8 cellular contexts compared by ENCODE assay signal in the genomic region with DNA sequence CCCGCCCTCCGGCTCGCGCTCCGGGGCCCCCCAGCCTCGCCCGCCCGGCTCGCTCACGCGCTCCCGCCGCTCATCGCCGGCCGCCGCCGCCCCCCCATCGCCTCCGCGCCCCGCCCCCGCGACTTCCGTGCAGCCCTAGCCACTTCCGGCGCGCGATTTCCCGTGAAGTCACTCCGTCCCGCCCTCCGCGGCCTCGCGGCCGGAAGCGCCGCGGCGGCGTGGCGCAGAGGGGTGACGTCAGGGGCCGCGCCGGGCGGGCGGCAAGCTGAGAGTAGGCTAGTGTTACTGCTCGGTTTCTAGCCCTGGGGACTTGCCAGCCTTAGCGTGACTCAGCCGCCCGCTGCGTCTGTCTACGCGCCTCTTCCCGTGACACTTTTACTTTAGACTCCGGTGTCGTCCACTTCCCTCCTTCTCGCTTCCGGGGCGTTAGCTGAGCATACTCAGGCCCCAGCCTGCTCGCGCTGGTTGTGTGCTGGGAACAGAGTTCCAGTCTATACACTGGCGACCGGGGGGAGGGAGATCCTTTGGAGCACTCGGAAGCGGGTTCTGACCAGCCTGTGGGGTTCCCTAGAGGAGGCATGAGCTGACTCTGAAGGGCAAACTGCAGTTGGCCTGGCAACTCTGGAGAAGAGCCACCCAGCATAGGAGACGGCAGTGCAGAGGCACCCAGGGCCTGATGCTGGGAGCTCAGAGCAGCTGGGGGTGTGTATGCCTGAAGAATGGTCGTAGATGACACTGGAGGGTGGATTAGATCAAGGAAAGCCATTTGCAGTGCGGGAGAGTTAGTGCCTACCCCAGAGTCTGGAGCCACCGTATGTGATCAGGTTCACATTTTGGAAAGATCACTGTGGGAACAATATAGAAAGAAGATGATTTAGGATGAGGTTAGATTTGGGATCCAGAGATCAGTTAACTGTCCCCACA. TPM values are rescaled to one million over a fixed set of nuclear protein-coding genes. Genes with fewer than 3 reads are reported as not detected.
DNase-seq lines count a peak whose midpoint lies in the region; ATAC-seq and TF ChIP-seq lines count a peak whose summit lies in the region.

A gene (minus strand): TSS at position 137 of the 924 bp plus-strand sequence. CDS start 182 bp downstream, outside the sequence.

- H3K27ac Mint-ChIP-seq in activated T-helper 2 cell treated with anti-CD3 and anti-CD28 coated beads, Interferon-gamma antibody, Interleukin-2, Interleukin-4, amounts not matched to agents 10 μg/mL and 5 μg/mL and 100 μg/mL, durations not matched to agents 14 hours and 24 hours and 36 hours: peak within 1 kb of the TSS; percentile 99
- peak within 1 kb of the TSS; percentile 100 for H3K27ac Mint-ChIP-seq in natural killer cell

- H3K4me3 ChIP-seq in H7 (ENCODE audit: insufficient read depth, low read depth, low read length) (peak within 1 kb of the TSS; percentile 88), Loucy (ENCODE audit: low read length, poor library complexity, severe bottlenecking) (peak within 1 kb of the TSS; percentile 94), RWPE2 (ENCODE audit: severe bottlenecking) (peak within 1 kb of the TSS; percentile 70)

- no peak for TF ChIP-seq CTCF in Loucy (conservative IDR thresholded peaks at IDR 0.05; ENCODE audit: low read length)
- TF ChIP-seq CTCF in RWPE2 (IDR thresholded peaks at IDR 0.05; ENCODE audit: poor library complexity, severe bottlenecking): no peak
- no peak for TF ChIP-seq CTCF in natural killer cell (IDR thresholded peaks at IDR 0.05)

- H3K9me2 ChIP-seq in Loucy (replicated peaks; ENCODE audit: low read depth, low read length): no peaks in the 10 kb centered on the region

- H3K9me3 ChIP-seq in Loucy (ENCODE audit: insufficient read depth, low read depth, low read length) (no peaks in the 10 kb centered on the region), RWPE2 (ENCODE audit: severe bottlenecking) (no peaks in the 10 kb centered on the region)

- peak; percentile 96 for DNase-seq in ELF-1 (ENCODE audit: low read depth, low spot score)
- peak; percentile 96 for DNase-seq in H7
- peak; percentile 94 for DNase-seq in RWPE2 (ENCODE audit: low spot score)
- DNase-seq in activated T-helper 2 cell treated with anti-CD3 and anti-CD28 coated beads, Interferon-gamma antibody, Interleukin-2, Interleukin-4, amounts not matched to agents 10 μg/mL and 5 μg/mL and 100 μg/mL, durations not matched to agents 14 hours and 24 hours and 36 hours (ENCODE audit: low spot score): peak; percentile 97
- peak; percentile 97 for DNase-seq in fibroblast of peridontal ligament (ENCODE audit: extremely low read depth)
- DNase-seq in natural killer cell: peak; percentile 98
- DNase-seq in stimulated activated naive CD4-positive, alpha-beta T cell (lab: John Stamatoyannopoulos, UW): peak; percentile 92 to 96 (median 94)

- peaks cover 5% of the 10 kb centered on the region; the same call in 1 of the 2 replicates for H3F3A ChIP-seq in Loucy (ENCODE audit: low read depth)

- peaks cover 35% of the 10 kb centered on the region for H3K4me1 Mint-ChIP-seq in activated T-helper 2 cell treated with anti-CD3 and anti-CD28 coated beads, Interferon-gamma antibody, Interleukin-2, Interleukin-4, amounts not matched to agents 10 μg/mL and 5 μg/mL and 100 μg/mL, durations not matched to agents 14 hours and 24 hours and 36 hours (ENCODE audit: low read depth)
- peaks cover 34 to 45% of the 10 kb centered on the region in 2 donors for H3K4me1 Mint-ChIP-seq in natural killer cell

- ATAC-seq in RWPE2 (ENCODE audit: low read depth): peak; percentile 77
- peak; percentile 83 to 94 (median 86) for ATAC-seq in natural killer cell

- H3K27me3 Mint-ChIP-seq in activated T-helper 2 cell treated with anti-CD3 and anti-CD28 coated beads, Interferon-gamma antibody, Interleukin-2, Interleukin-4, amounts not matched to agents 10 μg/mL and 5 μg/mL and 100 μg/mL, durations not matched to agents 14 hours and 24 hours and 36 hours (ENCODE audit: low read depth): no peaks in the 10 kb centered on the region
- no peaks in the 10 kb centered on the region for H3K27me3 Mint-ChIP-seq in natural killer cell (ENCODE audit: low read depth in 2 of 2)

- H4K20me1 ChIP-seq in Loucy (ENCODE audit: insufficient read depth, low read length, poor library complexity, severe bottlenecking): peaks cover 42% of the 10 kb centered on the region

- no peaks in the 10 kb centered on the region; the same call in none of the 2 replicates for H3K36me3 ChIP-seq in H7 (replicated peaks; ENCODE audit: control insufficient read depth, insufficient read depth, low read length)
- no peaks in the 10 kb centered on the region for H3K36me3 ChIP-seq in Loucy (ENCODE audit: insufficient read depth, low read length)
- peaks cover 36% of the 10 kb centered on the region for H3K36me3 ChIP-seq in RWPE2 (ENCODE audit: low read depth)

- H3K27me3 ChIP-seq in H7 (ENCODE audit: control insufficient read depth, insufficient read depth, low read length): no peaks in the 10 kb centered on the region
- H3K27me3 ChIP-seq in Loucy (ENCODE audit: insufficient read depth, low read length, poor library complexity, severe bottlenecking): no peaks in the 10 kb centered on the region
- no peaks in the 10 kb centered on the region for H3K27me3 ChIP-seq in RWPE2 (ENCODE audit: insufficient read depth, poor library complexity, severe bottlenecking)

- H3K4me1 ChIP-seq in Loucy (ENCODE audit: insufficient read depth, low read length, poor library complexity, severe bottlenecking): peaks cover 38% of the 10 kb centered on the region
- peaks cover 29% of the 10 kb centered on the region for H3K4me1 ChIP-seq in RWPE2 (ENCODE audit: insufficient read depth, poor library complexity, severe bottlenecking)

- H3K9me3 Mint-ChIP-seq in activated T-helper 2 cell treated with anti-CD3 and anti-CD28 coated beads, Interferon-gamma antibody, Interleukin-2, Interleukin-4, amounts not matched to agents 10 μg/mL and 5 μg/mL and 100 μg/mL, durations not matched to agents 14 hours and 24 hours and 36 hours: no peaks in the 10 kb centered on the region
- H3K9me3 Mint-ChIP-seq in natural killer cell: peaks cover 0 to 3% of the 10 kb centered on the region in 2 donors

- intact Hi-C loops in activated T-helper 2 cell treated with anti-CD3 and anti-CD28 coated beads, Interferon-gamma antibody, Interleukin-2, Interleukin-4, amounts not matched to agents 10 μg/mL and 5 μg/mL and 100 μg/mL, durations not matched to agents 14 hours and 24 hours and 36 hours (cut with micrococcal nuclease): loop anchor here (1.0 to 2.0 kb wide), 8 partner anchors 28 to 251 kb away; a partner anchor contains a TSS
- intact Hi-C loops in natural killer cell (cut with micrococcal nuclease): loop anchor here (1.0 to 10.0 kb wide), 6 partner anchors 37 to 1301 kb away; a partner anchor contains a TSS

- peak within 1 kb of the TSS; percentile 97 for H3K4me3 Mint-ChIP-seq in activated T-helper 2 cell treated with anti-CD3 and anti-CD28 coated beads, Interferon-gamma antibody, Interleukin-2, Interleukin-4, amounts not matched to agents 10 μg/mL and 5 μg/mL and 100 μg/mL, durations not matched to agents 14 hours and 24 hours and 36 hours (ENCODE audit: low read depth)
- peak within 1 kb of the TSS; percentile 99 for H3K4me3 Mint-ChIP-seq in natural killer cell

- H3K4me2 ChIP-seq in Loucy (ENCODE audit: low read depth, low read length, poor library complexity, severe bottlenecking): peak within 1 kb of the TSS; percentile 98

- peak within 1 kb of the TSS; percentile 68 for H2AFZ ChIP-seq in Loucy (ENCODE audit: low read length)

- H3K27ac ChIP-seq in RWPE2 (ENCODE audit: poor library complexity, severe bottlenecking): peak within 1 kb of the TSS; percentile 94

- peaks cover 44% of the 10 kb centered on the region for H3K79me2 ChIP-seq in Loucy (ENCODE audit: insufficient read depth, low read length)

- peak within 1 kb of the TSS; percentile 98 for H3K9ac ChIP-seq in Loucy (ENCODE audit: low read depth, low read length, poor library complexity, severe bottlenecking)

- peaks cover 39% of the 10 kb centered on the region for H3K36me3 Mint-ChIP-seq in activated T-helper 2 cell treated with anti-CD3 and anti-CD28 coated beads, Interferon-gamma antibody, Interleukin-2, Interleukin-4, amounts not matched to agents 10 μg/mL and 5 μg/mL and 100 μg/mL, durations not matched to agents 14 hours and 24 hours and 36 hours (ENCODE audit: low read depth)
- H3K36me3 Mint-ChIP-seq in natural killer cell: no peaks in the 10 kb centered on the region

RNA-seq across cellular contexts. Expression of the gene that starts here (rescaled TPM):
- total RNA-seq in H7 (2014; rRNA removed; shearing (Covaris generic)): 7.7 and 9.3 TPM in 2 replicates
- total RNA-seq in activated T-helper 2 cell treated with anti-CD3 and anti-CD28 coated beads, Interferon-gamma antibody, Interleukin-2, Interleukin-4, amounts not matched to agents 10 μg/mL and 5 μg/mL and 100 μg/mL, durations not matched to agents 14 hours and 24 hours and 36 hours: 32.9 and 33.9 TPM in 2 replicates
- 10 to 100 TPM; 28.5 to 36.0 (median 33.7) TPM for total RNA-seq in natural killer cell

Comparison
In these comparisons a context has a peak if more than half of its experiments do, and no peak if none do; other contexts are left out.
1. Peak in every context shown above with its lines: DNase-seq, ATAC-seq, H3K4me3 ChIP-seq and H3K27ac ChIP-seq.